ENCODE assay signal across 9 cellular contexts in genomic region chr3:52606373-52607085, GRCh38.
DNase-seq lines count a peak whose midpoint lies in the region; ATAC-seq, FAIRE-seq and TF ChIP-seq lines count a peak whose summit lies in the region.
"Had no signal": no experiment of that assay in that cellular context is flagged by ENCODE, and none has a peak within 500 bp of the region (broad histone marks: within the 10 kb centered on the region; RNA-seq: fewer than 3 reads in every experiment).

No MANE protein-coding gene starts in this region.

- H3K79me2 ChIP-seq in endothelial cell of umbilical vein (ENCODE audit: control insufficient read depth, insufficient read depth, low read length): peaks cover 10% of the 10 kb centered on the region

- H3K9me3 Mint-ChIP-seq in neural crest cell: peaks cover 2% of the 10 kb centered on the region

- CTCF ChIA-PET in endothelial cell of umbilical vein (lab: Charles Lee): interaction anchor here (1.1 kb wide), 2 partner anchors 12 to 14 kb away, joined by 3 read pairs; no protein-coding TSS in a partner anchor

- H3K27me3 Mint-ChIP-seq in neural crest cell (ENCODE audit: low read depth): no peaks in the 10 kb centered on the region
- H3K27me3 Mint-ChIP-seq: memory B cell had no signal

- H3K27ac Mint-ChIP-seq in neural crest cell (ENCODE audit: unreplicated experiment): peak overlapping the region; percentile 68
- H3K27ac Mint-ChIP-seq: memory B cell had no signal

- no peak for FAIRE-seq in endothelial cell of umbilical vein (lab: Jason Lieb, UNC)

- no peak for ATAC-seq in GM18873 (IDR thresholded peaks at IDR 0.05; ENCODE audit: low FRiP score, unreplicated experiment)

- TF ChIP-seq POLR2A in endothelial cell of umbilical vein (IDR thresholded peaks at IDR 0.05; ENCODE audit: low read depth, low read length): no peak

- no peaks in the 10 kb centered on the region for H3K4me1 Mint-ChIP-seq in neural crest cell
- H3K4me1 Mint-ChIP-seq: memory B cell had no signal

- peaks cover 50% of the 10 kb centered on the region for H3K36me3 Mint-ChIP-seq in neural crest cell (ENCODE audit: low read depth)

- no peak overlapping the region for H2AFZ ChIP-seq in endothelial cell of umbilical vein (ENCODE audit: low read depth, low read length)

- peaks cover 3% of the 10 kb centered on the region for H3K4me1 ChIP-seq in endothelial cell of umbilical vein (ENCODE audit: control insufficient read depth, extremely low read depth, insufficient read depth, low read length)

- dilution Hi-C loops in endothelial cell of umbilical vein (cut with MboI; ENCODE audit: extremely low pct_ligation_motif_present, low sequenced_read_pairs): no loop called here

- H3K9ac ChIP-seq in endothelial cell of umbilical vein (replicated peaks; ENCODE audit: extremely low read depth, insufficient read depth, low read length): no peak overlapping the region

- POLR2A ChIA-PET in endothelial cell of umbilical vein (lab: Charles Lee): no interaction called here

- H3K4me2 ChIP-seq in endothelial cell of umbilical vein (ENCODE audit: insufficient read depth, low read length): no peak overlapping the region

- H4K20me1 ChIP-seq in endothelial cell of umbilical vein (replicated peaks; ENCODE audit: control insufficient read depth, extremely low read depth, insufficient read depth, low read length): no peaks in the 10 kb centered on the region

- TF ChIP-seq CTCF in endothelial cell of umbilical vein (IDR thresholded peaks at IDR 0.05; ENCODE audit: extremely low read depth in 1 of 2, insufficient read depth in 1 of 2, low read depth in 1 of 2, low read length in 2 of 2) (no peak), neural crest cell (conservative IDR thresholded peaks at IDR 0.05) (no peak)

- DNase-seq in DMS79 treated with DMSO at 0.1 percent for 48 hours (lab: John Stamatoyannopoulos, UW): peak; percentile 86
- peak; percentile 93 for DNase-seq in NCI-H2171 treated with DMSO at 0.1 percent for 48 hours (lab: John Stamatoyannopoulos, UW)
- peak; percentile 32 for DNase-seq in endothelial cell of umbilical vein (ENCODE audit: low read depth, low spot score)
- DNase-seq in neural crest cell (ENCODE audit: low read depth, low spot score): no peak
- no peak for DNase-seq in activated CD4-positive, CD25-positive, alpha-beta regulatory T cell (lab: John Stamatoyannopoulos, UW)
- no peak for DNase-seq in central memory CD4-positive, alpha-beta T cell
- DNase-seq in occipital lobe (lab: John Stamatoyannopoulos, UW): no peak

- no peaks in the 10 kb centered on the region for H3K27me3 ChIP-seq in endothelial cell of umbilical vein (ENCODE audit: control insufficient read depth in 2 of 2, insufficient read depth in 2 of 2, low read length in 2 of 2)

- peaks cover 15 to 32% of the 10 kb centered on the region in 2 experiments for H3K36me3 ChIP-seq in endothelial cell of umbilical vein (ENCODE audit: control insufficient read depth in 2 of 2, extremely low read depth in 1 of 2, insufficient read depth in 2 of 2, low read length in 2 of 2)

- H3K9me1 ChIP-seq in endothelial cell of umbilical vein (replicated peaks; ENCODE audit: control insufficient read depth, extremely low read depth, insufficient read depth, low read length): no peaks in the 10 kb centered on the region

- no peaks in the 10 kb centered on the region for H3K9me3 ChIP-seq in endothelial cell of umbilical vein (replicated peaks; ENCODE audit: control insufficient read depth, insufficient read depth, low read length)

- no peak overlapping the region for H3K27ac ChIP-seq in endothelial cell of umbilical vein (ENCODE audit: insufficient read depth, low read depth, low read length)

- BruUV-seq in endothelial cell of umbilical vein (replicated peaks; lab: Mats Ljungman, UMichigan): no TSS peak

- no peak overlapping the region for H3K4me3 Mint-ChIP-seq in neural crest cell
- H3K4me3 Mint-ChIP-seq: memory B cell had no signal

- no peak overlapping the region for H3K4me3 ChIP-seq in endothelial cell of umbilical vein (replicated peaks in 1 of 3; ENCODE audit: insufficient read depth in 1 of 3, low read depth in 1 of 3, low read length in 3 of 3)

- intact Hi-C loops in endothelial cell of umbilical vein (cut with micrococcal nuclease): no loop called here

TF ChIP-seq in endothelial cell of umbilical vein, 7 proteins besides CTCF, POLR2A, EP300 and RAD21:
- TF ChIP-seq MAX (IDR thresholded peaks at IDR 0.05; ENCODE audit: insufficient read depth, insufficient read length) (no peak), POLR2AphosphoS5 (IDR thresholded peaks at IDR 0.05; ENCODE audit: insufficient read depth, low read depth, low read length) (no peak), GATA2 (IDR thresholded peaks at IDR 0.05; ENCODE audit: insufficient read depth, insufficient read length, low read depth, low read length) (no peak), FOS (IDR thresholded peaks at IDR 0.05; ENCODE audit: borderline replicate concordance, insufficient read depth, low read length) (no peak), EZH2 (IDR thresholded peaks at IDR 0.05; ENCODE audit: borderline replicate concordance, low read depth, low read length, severe bottlenecking) (no peak), MYC (IDR thresholded peaks at IDR 0.05; ENCODE audit: low read depth, low read length) (no peak), JUN (IDR thresholded peaks at IDR 0.05; ENCODE audit: borderline replicate concordance, insufficient read depth, insufficient read length, low read depth) (no peak)

Comparison
In these comparisons a context has a peak if more than half of its experiments do, and no peak if none do; other contexts are left out.
1. DNase-seq: peak in DMS79 treated with DMSO at 0.1 percent for 48 hours (single experiment), NCI-H2171 treated with DMSO at 0.1 percent for 48 hours (single experiment) and endothelial cell of umbilical vein (single experiment); none in neural crest cell (single experiment), activated CD4-positive, CD25-positive, alpha-beta regulatory T cell (0 of 4), central memory CD4-positive, alpha-beta T cell (single experiment) and occipital lobe (single experiment).